In the genomic region with DNA sequence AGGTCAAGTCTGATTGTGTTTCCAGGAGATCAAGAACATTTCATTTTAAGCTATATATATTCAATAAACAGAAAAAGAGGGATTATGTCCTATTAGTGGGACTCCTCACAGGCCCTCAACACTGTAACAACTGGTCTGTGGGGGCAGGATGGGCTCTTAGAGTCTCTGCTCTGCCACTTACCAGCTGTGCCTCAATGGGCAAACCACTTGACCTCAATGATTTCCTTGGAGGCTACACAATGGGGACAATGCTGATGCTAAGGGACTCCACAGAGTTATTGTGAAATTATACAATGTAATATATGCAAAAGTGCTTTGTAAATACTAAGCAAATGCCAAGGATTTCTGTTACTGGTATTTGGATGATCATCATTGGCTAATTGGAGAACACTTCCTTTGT, we compare ENCODE assay signal across 28 cellular contexts. TPM values are rescaled to one million over a fixed set of nuclear protein-coding genes. Genes with fewer than 3 reads are reported as not detected.
DNase-seq lines count a peak whose midpoint lies in the region; ATAC-seq, FAIRE-seq and TF ChIP-seq lines count a peak whose summit lies in the region.
"Had no signal": no experiment of that assay in that cellular context is flagged by ENCODE, and none has a peak within 500 bp of the region (broad histone marks: within the 10 kb centered on the region; RNA-seq: fewer than 3 reads in every experiment).

No MANE protein-coding gene starts in this region.

- H3K27ac ChIP-seq in GM23338 (ENCODE audit: low read depth): no peak overlapping the region
- no peak overlapping the region for H3K27ac ChIP-seq in MM.1S (ENCODE audit: low read length)
- H3K27ac ChIP-seq in foreskin keratinocyte: no peak overlapping the region
- H3K27ac ChIP-seq: ovary, SJCRH30, tibial nerve had no signal

- no peak for FAIRE-seq in HTR-8/SVneo (lab: Jason Lieb, UNC)
- FAIRE-seq: GM12891 had no signal

- H3K9ac ChIP-seq in MM.1S (ENCODE audit: low read length): no peak overlapping the region

- H3K4me1 ChIP-seq in GM23338 (ENCODE audit: insufficient read depth) (peaks cover 50% of the 10 kb centered on the region), MM.1S (ENCODE audit: low read length) (no peaks in the 10 kb centered on the region), foreskin keratinocyte (peaks cover 4% of the 10 kb centered on the region)
- H3K4me1 ChIP-seq: BE2C had no signal

- H3F3A ChIP-seq in GM23338 (replicated peaks; ENCODE audit: low read depth): peaks cover 16% of the 10 kb centered on the region; the same call in 1 of the 2 replicates
- H3F3A ChIP-seq in MM.1S (ENCODE audit: insufficient read depth, low read length): no peaks in the 10 kb centered on the region

- H3K36me3 ChIP-seq in GM23338 (ENCODE audit: insufficient read depth): no peaks in the 10 kb centered on the region
- H3K36me3 ChIP-seq in MM.1S (replicated peaks; ENCODE audit: insufficient read depth, low read length): no peaks in the 10 kb centered on the region
- H3K36me3 ChIP-seq: BE2C, ovary, SJCRH30, tibial nerve had no signal

- H3K4me2 ChIP-seq in GM23338 (peak overlapping the region; percentile 56), MM.1S (ENCODE audit: low read depth, low read length) (no peak overlapping the region)

- H3K79me2 ChIP-seq in GM23338 (replicated peaks; ENCODE audit: insufficient read depth) (no peaks in the 10 kb centered on the region), MM.1S (ENCODE audit: low read length) (no peaks in the 10 kb centered on the region)

- H3K27me3 ChIP-seq in GM23338 (ENCODE audit: insufficient read depth): peaks cover 86% of the 10 kb centered on the region
- no peaks in the 10 kb centered on the region for H3K27me3 ChIP-seq in MM.1S (replicated peaks; ENCODE audit: insufficient read depth, low read length)
- peaks cover 11% of the 10 kb centered on the region for H3K27me3 ChIP-seq in foreskin keratinocyte
- H3K27me3 ChIP-seq: BE2C, ovary had no signal

- TF ChIP-seq CTCF in GM23338 (conservative IDR thresholded peaks at IDR 0.05; ENCODE audit: low read depth in 2 of 2) (no peak), MM.1S (IDR thresholded peaks at IDR 0.05; ENCODE audit: low read length) (no peak), foreskin keratinocyte (conservative IDR thresholded peaks at IDR 0.05) (no peak)

- no peak overlapping the region for H3K4me3 ChIP-seq in GM23338
- no peak overlapping the region for H3K4me3 ChIP-seq in MM.1S (ENCODE audit: low read length)
- H3K4me3 ChIP-seq: ovary, SJCRH30, tibial nerve had no signal

- no peaks in the 10 kb centered on the region for H3K9me3 ChIP-seq in MM.1S (replicated peaks; ENCODE audit: insufficient read depth, low read length)
- H3K9me3 ChIP-seq: BE2C, ovary, SJCRH30, tibial nerve had no signal

- ATAC-seq in GM23338 (peak; percentile 17), GM19463 (IDR thresholded peaks at IDR 0.05; ENCODE audit: unreplicated experiment) (no peak), foreskin keratinocyte (no peak)
- ATAC-seq: CD8-positive, alpha-beta T cell; effector memory CD8-positive, alpha-beta T cell; left lobe of liver had no signal

- H3K36me3 Mint-ChIP-seq in GM23338 (ENCODE audit: low read depth): no peaks in the 10 kb centered on the region
- H3K36me3 Mint-ChIP-seq: CD8-positive, alpha-beta T cell had no signal

- H3K9me3 Mint-ChIP-seq in GM23338: peaks cover 2% of the 10 kb centered on the region; the same call in 1 of the 3 replicates
- H3K9me3 Mint-ChIP-seq: activated B cell treated with CpG ODN at 0.5 μM for 24 hours; CD8-positive, alpha-beta T cell; effector memory CD8-positive, alpha-beta T cell; memory B cell had no signal

- no peaks in the 10 kb centered on the region for H3K9me2 ChIP-seq in GM23338 (ENCODE audit: insufficient read depth)
- no peaks in the 10 kb centered on the region for H3K9me2 ChIP-seq in MM.1S (replicated peaks; ENCODE audit: insufficient read depth, low read length)

- H3K4me3 Mint-ChIP-seq in GM23338: no peak overlapping the region
- H3K4me3 Mint-ChIP-seq: activated B cell treated with CpG ODN at 0.5 μM for 24 hours; CD8-positive, alpha-beta T cell; effector memory CD8-positive, alpha-beta T cell; memory B cell had no signal

- no peak overlapping the region for H3K27ac Mint-ChIP-seq in GM23338
- H3K27ac Mint-ChIP-seq: activated B cell treated with CpG ODN at 0.5 μM for 24 hours; CD8-positive, alpha-beta T cell; effector memory CD8-positive, alpha-beta T cell; memory B cell had no signal

- DNase-seq in COLO668 (lab: John Stamatoyannopoulos, UW; ENCODE audit: unreplicated experiment) (peak; percentile 3), GM23338 (ENCODE audit: low spot score) (no peak), NCI-H2029 treated with DMSO at 0.1 percent for 48 hours (lab: John Stamatoyannopoulos, UW) (peak; percentile 88), NCI-H774 (lab: John Stamatoyannopoulos, UW) (peak; percentile 22), MM.1S (no peak), HTR-8/SVneo (ENCODE audit: insufficient read length, low spot score) (no peak), foreskin keratinocyte (no peak)
- DNase-seq: activated B cell treated with CpG ODN at 0.5 μM for 24 hours; activated naive CD4-positive, alpha-beta T cell treated with Interleukin-2 at 50 U/mL for 16 hours; BE2C; caudate nucleus; CD8-positive, alpha-beta T cell; DMS 273 treated with DMSO at 0.1 percent for 48 hours; effector memory CD8-positive, alpha-beta T cell; glutamatergic neuron; Kasumi-1; NCI-H2081 treated with DMSO at 0.1 percent for 48 hours; NCI-H526 treated with DMSO at 0.1 percent for 48 hours; ovary; SJCRH30; stimulated activated CD4-positive, alpha-beta T cell treated with anti-CD3 and anti-CD28 coated beads, Interleukin-15, amount 100 ng/mL, for 24 hours; stimulated activated CD4-positive, alpha-beta T cell treated with anti-CD3 and anti-CD28 coated beads, Interleukin-4, amount 100 ng/mL, for 4 hours; T1000 had no signal

- H4K20me1 ChIP-seq in GM23338 (replicated peaks; ENCODE audit: insufficient read depth) (peaks cover 8% of the 10 kb centered on the region; the same call in 1 of the 2 replicates), MM.1S (ENCODE audit: insufficient read depth, low read length) (no peaks in the 10 kb centered on the region)

- H3K4me1 Mint-ChIP-seq in GM23338: peaks cover 60% of the 10 kb centered on the region

- no peak overlapping the region for H2AFZ ChIP-seq in GM23338
- no peak overlapping the region for H2AFZ ChIP-seq in MM.1S (ENCODE audit: low read length)

- H3K27me3 Mint-ChIP-seq in GM23338 (ENCODE audit: insufficient read depth, low read depth, poor library complexity): peaks cover 83% of the 10 kb centered on the region

TF ChIP-seq in GM23338, 12 proteins besides CTCF, POLR2A, EP300 and RAD21 (continues in another document):
- TF ChIP-seq, protein P1, sequence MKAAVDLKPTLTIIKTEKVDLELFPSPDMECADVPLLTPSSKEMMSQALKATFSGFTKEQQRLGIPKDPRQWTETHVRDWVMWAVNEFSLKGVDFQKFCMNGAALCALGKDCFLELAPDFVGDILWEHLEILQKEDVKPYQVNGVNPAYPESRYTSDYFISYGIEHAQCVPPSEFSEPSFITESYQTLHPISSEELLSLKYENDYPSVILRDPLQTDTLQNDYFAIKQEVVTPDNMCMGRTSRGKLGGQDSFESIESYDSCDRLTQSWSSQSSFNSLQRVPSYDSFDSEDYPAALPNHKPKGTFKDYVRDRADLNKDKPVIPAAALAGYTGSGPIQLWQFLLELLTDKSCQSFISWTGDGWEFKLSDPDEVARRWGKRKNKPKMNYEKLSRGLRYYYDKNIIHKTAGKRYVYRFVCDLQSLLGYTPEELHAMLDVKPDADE (IDR thresholded peaks at IDR 0.05): no peak
- TF ChIP-seq, protein P2, sequence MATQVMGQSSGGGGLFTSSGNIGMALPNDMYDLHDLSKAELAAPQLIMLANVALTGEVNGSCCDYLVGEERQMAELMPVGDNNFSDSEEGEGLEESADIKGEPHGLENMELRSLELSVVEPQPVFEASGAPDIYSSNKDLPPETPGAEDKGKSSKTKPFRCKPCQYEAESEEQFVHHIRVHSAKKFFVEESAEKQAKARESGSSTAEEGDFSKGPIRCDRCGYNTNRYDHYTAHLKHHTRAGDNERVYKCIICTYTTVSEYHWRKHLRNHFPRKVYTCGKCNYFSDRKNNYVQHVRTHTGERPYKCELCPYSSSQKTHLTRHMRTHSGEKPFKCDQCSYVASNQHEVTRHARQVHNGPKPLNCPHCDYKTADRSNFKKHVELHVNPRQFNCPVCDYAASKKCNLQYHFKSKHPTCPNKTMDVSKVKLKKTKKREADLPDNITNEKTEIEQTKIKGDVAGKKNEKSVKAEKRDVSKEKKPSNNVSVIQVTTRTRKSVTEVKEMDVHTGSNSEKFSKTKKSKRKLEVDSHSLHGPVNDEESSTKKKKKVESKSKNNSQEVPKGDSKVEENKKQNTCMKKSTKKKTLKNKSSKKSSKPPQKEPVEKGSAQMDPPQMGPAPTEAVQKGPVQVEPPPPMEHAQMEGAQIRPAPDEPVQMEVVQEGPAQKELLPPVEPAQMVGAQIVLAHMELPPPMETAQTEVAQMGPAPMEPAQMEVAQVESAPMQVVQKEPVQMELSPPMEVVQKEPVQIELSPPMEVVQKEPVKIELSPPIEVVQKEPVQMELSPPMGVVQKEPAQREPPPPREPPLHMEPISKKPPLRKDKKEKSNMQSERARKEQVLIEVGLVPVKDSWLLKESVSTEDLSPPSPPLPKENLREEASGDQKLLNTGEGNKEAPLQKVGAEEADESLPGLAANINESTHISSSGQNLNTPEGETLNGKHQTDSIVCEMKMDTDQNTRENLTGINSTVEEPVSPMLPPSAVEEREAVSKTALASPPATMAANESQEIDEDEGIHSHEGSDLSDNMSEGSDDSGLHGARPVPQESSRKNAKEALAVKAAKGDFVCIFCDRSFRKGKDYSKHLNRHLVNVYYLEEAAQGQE (IDR thresholded peaks at IDR 0.05; ENCODE audit: unreplicated experiment): no peak

RNA-seq across cellular contexts. Expression of gene MXI1, which starts 33.2 kb away (rescaled TPM):
- 5.1 and 6.9 TPM in 2 replicates for total RNA-seq in GM23338 (2014; rRNA removed; shearing (Covaris generic))
- polyA plus RNA-seq in GM23338 (2016; fragmentation: Nextera tagmentation; extraction: Ambion mirVana) (8.5 and 8.6 TPM in 2 replicates), foreskin keratinocyte (3.6 and 4.0 TPM in 2 replicates)
- total RNA-seq in foreskin keratinocyte: 6.8 and 8.4 TPM in 2 replicates

Comparison
In these comparisons a context has a peak if more than half of its experiments do, and no peak if none do; other contexts are left out.
1. DNase-seq: peak in COLO668 (single experiment), NCI-H2029 treated with DMSO at 0.1 percent for 48 hours (single experiment) and NCI-H774 (single experiment); none in GM23338 (single experiment), MM.1S (single experiment), HTR-8/SVneo (single experiment) and foreskin keratinocyte (0 of 2).